In the genomic region with DNA sequence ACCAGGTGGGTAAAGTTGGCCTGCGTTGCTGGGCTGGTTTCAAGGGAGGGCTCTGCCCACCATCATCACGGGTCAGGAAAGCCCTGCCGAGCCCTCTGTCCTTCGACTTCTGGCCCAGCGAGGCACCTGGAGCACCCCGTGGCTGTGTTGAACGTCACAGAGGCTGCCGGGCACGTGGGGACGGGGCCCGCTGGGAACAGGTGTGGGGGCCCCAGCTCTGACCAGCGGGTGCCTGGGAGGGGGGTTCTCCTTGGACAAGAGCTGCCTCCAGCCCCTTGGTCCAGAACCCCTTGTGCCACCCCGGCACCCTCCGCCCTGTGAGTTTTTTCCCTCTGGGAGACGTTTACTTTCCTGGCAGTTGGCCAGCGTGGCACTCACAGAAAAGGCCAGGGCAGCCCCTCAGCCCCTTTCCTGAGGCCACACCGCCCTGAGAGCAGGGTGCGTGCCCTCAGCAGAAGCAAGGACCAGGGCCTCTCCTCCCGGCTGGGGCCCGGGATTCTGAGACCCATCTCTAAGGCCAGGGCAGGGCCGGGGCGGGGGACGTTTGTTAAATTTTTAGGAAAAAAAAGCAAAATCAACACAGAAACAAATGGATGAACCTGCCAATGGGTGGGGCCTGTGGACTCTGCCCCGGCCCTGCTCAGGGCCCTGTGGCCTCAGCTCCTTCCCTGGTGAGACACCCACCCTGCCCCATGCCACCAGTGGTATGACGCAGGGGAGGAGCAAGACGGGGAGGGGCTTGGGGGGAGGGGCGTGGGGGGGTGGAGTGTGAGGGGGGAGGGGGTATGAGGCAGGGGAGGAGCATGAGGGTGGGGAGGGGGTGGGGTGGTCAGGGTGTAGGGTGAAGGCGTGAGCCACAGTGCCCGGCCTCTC, we compare ENCODE assay signal across 29 cellular contexts. TPM values are rescaled to one million over a fixed set of nuclear protein-coding genes. Genes with fewer than 3 reads are reported as not detected.
"Had no signal": no experiment of that assay in that cellular context is flagged by ENCODE, and none has a peak within 500 bp of the region (broad histone marks: within the 10 kb centered on the region; RNA-seq: fewer than 3 reads in every experiment).

No MANE protein-coding gene starts in this region.

- H3K4me3 ChIP-seq: esophagus squamous epithelium, left lung, neural progenitor cell, sigmoid colon, spleen, testis, tibial artery, upper lobe of right lung, uterus had no signal

- DNase-seq: cortex of kidney; effector memory CD8-positive, alpha-beta T cell; erythroblast; esophagus squamous epithelium; kidney; left lung; mesenchymal stem cell; naive thymus-derived CD4-positive, alpha-beta T cell; nucleus accumbens; posterior cingulate gyrus; sigmoid colon; spleen; stimulated activated CD4-positive, alpha-beta T cell treated with anti-CD3 and anti-CD28 coated beads, Interleukin-4, amount 100 ng/mL, for 4 hours; stimulated activated naive CD8-positive, alpha-beta T cell treated with anti-CD3 and anti-CD28 coated beads, Interleukin-15, Interleukin-2, amounts not matched to agents 100 U/mL and 50 U/mL, for 24 hours; substantia nigra; testis; tibial artery; upper lobe of right lung; uterus had no signal

- H3K9ac ChIP-seq: neural progenitor cell had no signal

- H3K27me3 ChIP-seq: neural progenitor cell, testis, upper lobe of right lung, uterus had no signal

- H3K27ac ChIP-seq: esophagus squamous epithelium, left lung, neural progenitor cell, sigmoid colon, testis, tibial artery, upper lobe of right lung, uterus had no signal

- H3K4me2 ChIP-seq: neural progenitor cell had no signal

- H3K9me3 ChIP-seq: testis had no signal

- H3K36me3 ChIP-seq: esophagus squamous epithelium, left lung, neural progenitor cell, sigmoid colon, spleen, tibial artery, upper lobe of right lung, uterus had no signal

- H3K4me1 ChIP-seq: esophagus squamous epithelium, neural progenitor cell, sigmoid colon, testis, tibial artery, upper lobe of right lung, uterus had no signal

- FAIRE-seq: endometrium, frontal cortex, kidney had no signal

RNA-seq across cellular contexts. Expression of a gene that starts 31.3 kb away (rescaled TPM):
- total RNA-seq: dermis microvascular lymphatic vessel endothelial cell; esophagus squamous epithelium; frontal cortex; kidney; left lung; lower leg skin; lung microvascular endothelial cell; mesothelial cell of epicardium; mucosa of gallbladder; naive thymus-derived CD4-positive, alpha-beta T cell; osteocyte; sigmoid colon; skeletal muscle tissue; spleen; testis; upper lobe of right lung; uterus had no signal
